In genomic region chr2:119836455-119837142, GRCh38 we compare ENCODE assay signal across 25 cellular contexts.
"Had no signal": no experiment of that assay in that cellular context is flagged by ENCODE, and none has a peak within 500 bp of the region (broad histone marks: within the 10 kb centered on the region; RNA-seq: fewer than 3 reads in every experiment).

No MANE protein-coding gene starts in this region.

- H3K27me3 Mint-ChIP-seq: activated naive CD8-positive, alpha-beta T cell; naive B cell; stimulated activated naive B cell treated with anti-CD40 and anti-IgM and Interleukin-4, amounts not matched to agents 10 μg/mL and 1 μg/mL and 100 μg/mL, for 72 hours had no signal

- ATAC-seq: activated CD8-positive, alpha-beta T cell treated with anti-CD3 and anti-CD28 coated beads, Interleukin-2, amount 10 ng/mL, durations not matched to agents 7 days and 5 days; body of pancreas; gastrocnemius medialis; stimulated activated naive B cell treated with anti-CD40 and anti-IgM and Interleukin-4, amounts not matched to agents 10 μg/mL and 1 μg/mL and 100 μg/mL, for 72 hours had no signal

- H3K27ac Mint-ChIP-seq: activated CD8-positive, alpha-beta T cell treated with anti-CD3 and anti-CD28 coated beads, Interleukin-2, amount 10 ng/mL, durations not matched to agents 7 days and 5 days; activated naive CD8-positive, alpha-beta T cell; mesothelial cell of epicardium; naive B cell; stimulated activated naive B cell treated with anti-CD40 and anti-IgM and Interleukin-4, amounts not matched to agents 10 μg/mL and 1 μg/mL and 100 μg/mL, for 72 hours had no signal

- H3K4me3 ChIP-seq: body of pancreas, coronary artery, dorsolateral prefrontal cortex, gastrocnemius medialis, stomach, thyroid gland had no signal

- H3K9me3 ChIP-seq: body of pancreas, gastrocnemius medialis, stomach, thyroid gland had no signal

- H3K9me3 Mint-ChIP-seq: stimulated activated naive B cell treated with anti-CD40 and anti-IgM and Interleukin-4, amounts not matched to agents 10 μg/mL and 1 μg/mL and 100 μg/mL, for 72 hours had no signal

- H3K36me3 ChIP-seq: gastrocnemius medialis, stomach, thyroid gland had no signal

- DNase-seq: activated CD4-positive, alpha-beta T cell treated with anti-CD3 and anti-CD28 coated beads for 1 hour; activated CD8-positive, alpha-beta T cell treated with anti-CD3 and anti-CD28 coated beads, Interleukin-2, amount 10 ng/mL, durations not matched to agents 7 days and 5 days; activated effector memory CD4-positive, alpha-beta T cell treated with Interleukin-2 at 50 U/mL for 16 hours; activated naive CD4-positive, alpha-beta T cell treated with Interleukin-2 at 50 U/mL for 16 hours; activated T-cell treated with anti-CD3 and anti-CD28 coated beads for 4 hours; anterior cingulate cortex; body of pancreas; dorsolateral prefrontal cortex; effector memory CD4-positive, alpha-beta T cell; gastrocnemius medialis; glutamatergic neuron; islet precursor cell; mammary epithelial cell; naive B cell; posterior cingulate gyrus; right cardiac atrium; stimulated activated CD4-positive, alpha-beta T cell treated with anti-CD3 and anti-CD28 coated beads, Interleukin-15, amount 100 ng/mL, for 24 hours; stimulated activated CD4-positive, alpha-beta T cell treated with anti-CD3 and anti-CD28 coated beads, Interleukin-2, amount 100 ng/mL, for 24 hours; stimulated activated naive B cell treated with anti-CD40 and anti-IgM and Interleukin-4, amounts not matched to agents 10 μg/mL and 1 μg/mL and 100 μg/mL, for 72 hours; stomach; T-helper 2 cell; thyroid gland had no signal

- H3K27me3 ChIP-seq: body of pancreas, dorsolateral prefrontal cortex, gastrocnemius medialis, stomach, thyroid gland had no signal

- H3K27ac ChIP-seq: body of pancreas, coronary artery, gastrocnemius medialis, stomach, thyroid gland had no signal

- H3K4me3 Mint-ChIP-seq: activated CD8-positive, alpha-beta T cell treated with anti-CD3 and anti-CD28 coated beads, Interleukin-2, amount 10 ng/mL, durations not matched to agents 7 days and 5 days; activated naive CD8-positive, alpha-beta T cell; mesothelial cell of epicardium; naive B cell; stimulated activated naive B cell treated with anti-CD40 and anti-IgM and Interleukin-4, amounts not matched to agents 10 μg/mL and 1 μg/mL and 100 μg/mL, for 72 hours had no signal
